In the genomic region with DNA sequence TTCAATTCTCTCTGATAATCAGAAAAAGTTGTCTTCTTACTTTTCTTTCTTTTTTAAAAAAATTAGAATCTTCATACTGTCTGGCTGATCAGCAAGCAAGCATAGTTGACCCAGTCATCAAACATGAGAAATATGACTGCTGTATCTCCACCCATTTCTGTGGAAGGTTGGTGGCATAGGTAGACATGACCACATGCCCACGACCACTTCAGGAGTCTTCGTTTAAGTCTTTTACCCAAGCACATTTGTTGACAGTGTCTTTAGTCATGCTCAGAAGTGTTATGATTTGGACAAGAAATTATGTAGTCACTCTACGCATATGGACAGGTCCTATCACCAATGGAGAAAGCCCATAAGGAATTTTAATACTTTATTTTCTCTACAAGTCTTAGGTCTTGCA, we compare ENCODE assay signal across 29 cellular contexts.
"Had no signal": no experiment of that assay in that cellular context is flagged by ENCODE, and none has a peak within 500 bp of the region (broad histone marks: within the 10 kb centered on the region; RNA-seq: fewer than 3 reads in every experiment).

No MANE protein-coding gene starts in this region.

- H2AFZ ChIP-seq: parathyroid adenoma had no signal

- H3K27me3 Mint-ChIP-seq: naive B cell; natural killer cell treated with Interleukin-12 subunit alpha and Interleukin-12 subunit beta and Interleukin-15 and Interleukin-18, amount 100 ng/mL, for 72 hours; progenitor cell of endocrine pancreas; stimulated activated memory B cell treated with anti-CD40 and anti-IgM and Interleukin-4, amounts not matched to agents 10 μg/mL and 1 μg/mL and 100 μg/mL, for 72 hours; stimulated activated naive CD8-positive, alpha-beta T cell treated with anti-CD3 and anti-CD28 coated beads, Interleukin-15, Interleukin-2, amounts not matched to agents 100 ng/mL and 50 ng/mL, for 24 hours; type B pancreatic cell had no signal

- H3K27me3 ChIP-seq: neutrophil, right lobe of liver, sigmoid colon, suprapubic skin, testis, tibial artery, transverse colon, upper lobe of right lung, uterus had no signal

- FAIRE-seq: small intestine had no signal

- H3K79me2 ChIP-seq: parathyroid adenoma had no signal

- H3K9me3 ChIP-seq: neutrophil, psoas muscle, right lobe of liver, sigmoid colon, suprapubic skin, testis, tibial artery, transverse colon, upper lobe of right lung, uterus had no signal

- H3K9me3 Mint-ChIP-seq: naive B cell; naive thymus-derived CD8-positive, alpha-beta T cell; nephron progenitor cell; stimulated activated memory B cell treated with anti-CD40 and anti-IgM and Interleukin-4, amounts not matched to agents 10 μg/mL and 1 μg/mL and 100 μg/mL, for 72 hours; stimulated activated naive CD8-positive, alpha-beta T cell treated with anti-CD3 and anti-CD28 coated beads, Interleukin-15, Interleukin-2, amounts not matched to agents 100 ng/mL and 50 ng/mL, for 24 hours had no signal

- H3K36me3 ChIP-seq: neutrophil, right lobe of liver, sigmoid colon, suprapubic skin, tibial artery, transverse colon, upper lobe of right lung, uterus had no signal

- H3K9ac ChIP-seq: parathyroid adenoma had no signal

- H3K4me1 Mint-ChIP-seq: naive B cell, neural crest cell had no signal

- H3K4me3 ChIP-seq: psoas muscle, right lobe of liver, sigmoid colon, suprapubic skin, testis, tibial artery, transverse colon, upper lobe of right lung, uterus had no signal

- H3K27ac ChIP-seq: neutrophil, parathyroid adenoma, psoas muscle, right lobe of liver, sigmoid colon, suprapubic skin, testis, tibial artery, transverse colon, upper lobe of right lung, uterus had no signal

- H3K27ac Mint-ChIP-seq: naive B cell; naive thymus-derived CD8-positive, alpha-beta T cell; nephron progenitor cell; progenitor cell of endocrine pancreas; stimulated activated memory B cell treated with anti-CD40 and anti-IgM and Interleukin-4, amounts not matched to agents 10 μg/mL and 1 μg/mL and 100 μg/mL, for 72 hours; stimulated activated naive CD8-positive, alpha-beta T cell treated with anti-CD3 and anti-CD28 coated beads, Interleukin-15, Interleukin-2, amounts not matched to agents 100 ng/mL and 50 ng/mL, for 24 hours; type B pancreatic cell had no signal

- ATAC-seq: naive thymus-derived CD8-positive, alpha-beta T cell; natural killer cell treated with Interleukin-12 subunit alpha and Interleukin-12 subunit beta and Interleukin-15 and Interleukin-18, amount 100 ng/mL, for 72 hours; psoas muscle; right cardiac atrium; right lobe of liver; stimulated activated memory B cell treated with anti-CD40 and anti-IgM and Interleukin-4, amounts not matched to agents 10 μg/mL and 1 μg/mL and 100 μg/mL, for 72 hours; upper lobe of right lung had no signal

- H3K36me3 Mint-ChIP-seq: naive B cell; naive thymus-derived CD8-positive, alpha-beta T cell; natural killer cell treated with Interleukin-12 subunit alpha and Interleukin-12 subunit beta and Interleukin-15 and Interleukin-18, amount 100 ng/mL, for 72 hours; stimulated activated memory B cell treated with anti-CD40 and anti-IgM and Interleukin-4, amounts not matched to agents 10 μg/mL and 1 μg/mL and 100 μg/mL, for 72 hours; type B pancreatic cell had no signal

- DNase-seq: naive B cell; naive thymus-derived CD8-positive, alpha-beta T cell; nephron progenitor cell; nucleus accumbens; psoas muscle; right lobe of liver; sigmoid colon; small intestine; stimulated activated CD4-positive, alpha-beta T cell treated with anti-CD3 and anti-CD28 coated beads, Interleukin-15, amount 100 ng/mL, for 24 hours; stimulated activated CD4-positive, alpha-beta T cell treated with anti-CD3 and anti-CD28 coated beads, Interleukin-2, amount 100 ng/mL, for 24 hours; stimulated activated CD4-positive, alpha-beta T cell treated with anti-CD3 and anti-CD28 coated beads, Interleukin-2, amount 100 ng/mL, for 48 hours; stimulated activated CD4-positive, alpha-beta T cell treated with anti-CD3 and anti-CD28 coated beads, Interleukin-4, amount 100 ng/mL, for 24 hours; stimulated activated naive CD4-positive, alpha-beta T cell; substantia nigra; testis; tibial artery; transverse colon; upper lobe of right lung; uterus had no signal

- H3K4me1 ChIP-seq: parathyroid adenoma, psoas muscle, right lobe of liver, sigmoid colon, suprapubic skin, testis, tibial artery, upper lobe of right lung, uterus had no signal

- H3K4me3 Mint-ChIP-seq: naive B cell; naive thymus-derived CD8-positive, alpha-beta T cell; natural killer cell treated with Interleukin-12 subunit alpha and Interleukin-12 subunit beta and Interleukin-15 and Interleukin-18, amount 100 ng/mL, for 72 hours; nephron progenitor cell; neural crest cell; stimulated activated memory B cell treated with anti-CD40 and anti-IgM and Interleukin-4, amounts not matched to agents 10 μg/mL and 1 μg/mL and 100 μg/mL, for 72 hours; stimulated activated naive CD8-positive, alpha-beta T cell treated with anti-CD3 and anti-CD28 coated beads, Interleukin-15, Interleukin-2, amounts not matched to agents 100 ng/mL and 50 ng/mL, for 24 hours; type B pancreatic cell had no signal
